ENCODE assay signal across 11 cellular contexts in the genomic region with DNA sequence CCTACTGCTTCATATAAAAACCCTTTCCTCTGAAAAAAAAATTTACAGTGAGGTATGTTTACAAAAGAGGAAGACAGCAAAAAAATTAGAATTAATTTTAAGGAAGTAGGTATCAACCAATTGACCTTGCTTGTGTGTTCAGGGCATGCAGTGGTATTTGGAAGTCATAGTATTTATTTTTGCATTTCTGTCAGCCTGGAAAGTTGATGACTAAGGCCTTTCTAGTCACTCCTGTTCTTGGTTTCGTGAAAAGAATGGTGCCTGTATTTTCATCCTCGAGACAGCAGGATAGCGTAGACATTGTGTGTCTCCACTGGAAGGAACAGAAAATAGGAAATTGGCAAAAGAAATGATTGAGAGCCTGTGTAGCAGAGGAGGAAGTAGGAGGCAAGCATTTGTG. TPM values are rescaled to one million over a fixed set of nuclear protein-coding genes. Genes with fewer than 3 reads are reported as not detected.
DNase-seq lines count a peak whose midpoint lies in the region; ATAC-seq and TF ChIP-seq lines count a peak whose summit lies in the region.
"Had no signal": no experiment of that assay in that cellular context is flagged by ENCODE, and none has a peak within 500 bp of the region (broad histone marks: within the 10 kb centered on the region; RNA-seq: fewer than 3 reads in every experiment).

No MANE protein-coding gene starts in this region.

- H2AFZ ChIP-seq in GM23338: no peak overlapping the region

- no peak for DNase-seq in CD14-positive monocyte (ENCODE audit: low spot score)
- no peak for DNase-seq in GM23338 (ENCODE audit: low spot score)
- peak; percentile 80 for DNase-seq in NOMO-1 treated with DMSO at 0.1 percent for 48 hours (lab: John Stamatoyannopoulos, UW; ENCODE audit: unreplicated experiment)
- no peak for DNase-seq in left lobe of liver (ENCODE audit: low spot score)
- DNase-seq in activated gamma-delta T cell treated with Interleukin-2 at 50 U/mL for 16 hours: no peak
- no peak for DNase-seq in COLO829 (ENCODE audit: low spot score)
- no peak for DNase-seq in NCI-H69 (lab: John Stamatoyannopoulos, UW)
- DNase-seq in aorta: no peak
- DNase-seq: mucosa of descending colon, NCI-H1092 treated with DMSO at 0.1 percent for 48 hours had no signal

- no peak overlapping the region for H3K4me3 ChIP-seq in GM23338
- H3K4me3 ChIP-seq in aorta (ENCODE audit: low read length in 2 of 2): no peak overlapping the region
- H3K4me3 ChIP-seq: BLaER1, mucosa of descending colon had no signal

- intact Hi-C loops in CD14-positive monocyte (cut with micrococcal nuclease): no loop called here
- intact Hi-C loops in aorta (cut with DNase I): no loop called here

- no peaks in the 10 kb centered on the region for H3K36me3 Mint-ChIP-seq in CD14-positive monocyte
- H3K36me3 Mint-ChIP-seq in GM23338 (ENCODE audit: low read depth): no peaks in the 10 kb centered on the region

- no peaks in the 10 kb centered on the region for H3K9me2 ChIP-seq in GM23338 (ENCODE audit: insufficient read depth)

- H3K4me2 ChIP-seq in GM23338: no peak overlapping the region
- H3K4me2 ChIP-seq: BLaER1 had no signal

- H3K27me3 ChIP-seq in GM23338 (ENCODE audit: insufficient read depth): no peaks in the 10 kb centered on the region
- H3K27me3 ChIP-seq in aorta (ENCODE audit: control insufficient read depth in 1 of 2, insufficient read depth in 2 of 2, low read length in 1 of 2): no peaks in the 10 kb centered on the region
- H3K27me3 ChIP-seq: BLaER1 had no signal

- TF ChIP-seq CTCF in CD14-positive monocyte (IDR thresholded peaks at IDR 0.05): no peak
- no peak for TF ChIP-seq CTCF in GM23338 (conservative IDR thresholded peaks at IDR 0.05; ENCODE audit: low read depth in 2 of 2)

- ATAC-seq in GM23338 (no peak), left lobe of liver (peak; percentile 24), aorta (ENCODE audit: low FRiP score) (no peak)
- ATAC-seq: mucosa of descending colon had no signal

- peaks cover 18% of the 10 kb centered on the region for H3K4me1 Mint-ChIP-seq in CD14-positive monocyte
- no peaks in the 10 kb centered on the region for H3K4me1 Mint-ChIP-seq in GM23338

- H3K27ac ChIP-seq in GM23338 (ENCODE audit: low read depth) (no peak overlapping the region), aorta (ENCODE audit: low read depth in 1 of 2, low read length in 2 of 2) (no peak overlapping the region)
- H3K27ac ChIP-seq: BLaER1 had no signal

- H3K27me3 Mint-ChIP-seq in CD14-positive monocyte (ENCODE audit: low read depth in 3 of 3): no peaks in the 10 kb centered on the region
- no peaks in the 10 kb centered on the region for H3K27me3 Mint-ChIP-seq in GM23338 (ENCODE audit: insufficient read depth, low read depth, poor library complexity)

- H3K4me3 Mint-ChIP-seq in CD14-positive monocyte (peak overlapping the region; percentile 66 to 89), GM23338 (no peak overlapping the region)

- H3K9me3 ChIP-seq in aorta (ENCODE audit: control insufficient read depth, low read length): no peaks in the 10 kb centered on the region
- H3K9me3 ChIP-seq: BLaER1, mucosa of descending colon had no signal

- H3K36me3 ChIP-seq in GM23338 (ENCODE audit: insufficient read depth): no peaks in the 10 kb centered on the region
- H3K36me3 ChIP-seq in aorta (ENCODE audit: control insufficient read depth in 1 of 2, insufficient read depth in 2 of 2, low read length in 1 of 2): no peaks in the 10 kb centered on the region
- H3K36me3 ChIP-seq: BLaER1 had no signal

- peaks cover 0 to 2% (median 0%) of the 10 kb centered on the region in 7 donors for H3K9me3 Mint-ChIP-seq in CD14-positive monocyte
- no peaks in the 10 kb centered on the region for H3K9me3 Mint-ChIP-seq in GM23338

- H3F3A ChIP-seq in GM23338 (replicated peaks; ENCODE audit: low read depth): no peaks in the 10 kb centered on the region

- H3K27ac Mint-ChIP-seq in CD14-positive monocyte (peak overlapping the region; percentile 77 to 98 (median 90)), GM23338 (peak overlapping the region; percentile 60)

- 31 to 41% methylated on average over 3 of the region's 3 CpGs for WGBS in aorta, 2 donors

- no peaks in the 10 kb centered on the region for H3K4me1 ChIP-seq in GM23338 (ENCODE audit: insufficient read depth)
- H3K4me1 ChIP-seq in aorta (ENCODE audit: control insufficient read depth in 1 of 2, insufficient read depth in 2 of 2, low read length in 2 of 2): peaks cover 2 to 8% of the 10 kb centered on the region in 2 donors

- H3K79me2 ChIP-seq in GM23338 (replicated peaks; ENCODE audit: insufficient read depth): no peaks in the 10 kb centered on the region

- H4K20me1 ChIP-seq in GM23338 (replicated peaks; ENCODE audit: insufficient read depth): no peaks in the 10 kb centered on the region
- H4K20me1 ChIP-seq: BLaER1 had no signal

TF ChIP-seq in GM23338, 12 proteins besides CTCF, POLR2A, EP300 and RAD21 (continues in another document):
- TF ChIP-seq, protein P1, sequence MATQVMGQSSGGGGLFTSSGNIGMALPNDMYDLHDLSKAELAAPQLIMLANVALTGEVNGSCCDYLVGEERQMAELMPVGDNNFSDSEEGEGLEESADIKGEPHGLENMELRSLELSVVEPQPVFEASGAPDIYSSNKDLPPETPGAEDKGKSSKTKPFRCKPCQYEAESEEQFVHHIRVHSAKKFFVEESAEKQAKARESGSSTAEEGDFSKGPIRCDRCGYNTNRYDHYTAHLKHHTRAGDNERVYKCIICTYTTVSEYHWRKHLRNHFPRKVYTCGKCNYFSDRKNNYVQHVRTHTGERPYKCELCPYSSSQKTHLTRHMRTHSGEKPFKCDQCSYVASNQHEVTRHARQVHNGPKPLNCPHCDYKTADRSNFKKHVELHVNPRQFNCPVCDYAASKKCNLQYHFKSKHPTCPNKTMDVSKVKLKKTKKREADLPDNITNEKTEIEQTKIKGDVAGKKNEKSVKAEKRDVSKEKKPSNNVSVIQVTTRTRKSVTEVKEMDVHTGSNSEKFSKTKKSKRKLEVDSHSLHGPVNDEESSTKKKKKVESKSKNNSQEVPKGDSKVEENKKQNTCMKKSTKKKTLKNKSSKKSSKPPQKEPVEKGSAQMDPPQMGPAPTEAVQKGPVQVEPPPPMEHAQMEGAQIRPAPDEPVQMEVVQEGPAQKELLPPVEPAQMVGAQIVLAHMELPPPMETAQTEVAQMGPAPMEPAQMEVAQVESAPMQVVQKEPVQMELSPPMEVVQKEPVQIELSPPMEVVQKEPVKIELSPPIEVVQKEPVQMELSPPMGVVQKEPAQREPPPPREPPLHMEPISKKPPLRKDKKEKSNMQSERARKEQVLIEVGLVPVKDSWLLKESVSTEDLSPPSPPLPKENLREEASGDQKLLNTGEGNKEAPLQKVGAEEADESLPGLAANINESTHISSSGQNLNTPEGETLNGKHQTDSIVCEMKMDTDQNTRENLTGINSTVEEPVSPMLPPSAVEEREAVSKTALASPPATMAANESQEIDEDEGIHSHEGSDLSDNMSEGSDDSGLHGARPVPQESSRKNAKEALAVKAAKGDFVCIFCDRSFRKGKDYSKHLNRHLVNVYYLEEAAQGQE (IDR thresholded peaks at IDR 0.05; ENCODE audit: unreplicated experiment): no peak
- no peak for TF ChIP-seq JUNB (IDR thresholded peaks at IDR 0.05; ENCODE audit: unreplicated experiment)
- TF ChIP-seq ZNF331 (CRISPR knock-in tag; IDR thresholded peaks at IDR 0.05; ENCODE audit: low read depth): no peak
- TF ChIP-seq, protein P2, sequence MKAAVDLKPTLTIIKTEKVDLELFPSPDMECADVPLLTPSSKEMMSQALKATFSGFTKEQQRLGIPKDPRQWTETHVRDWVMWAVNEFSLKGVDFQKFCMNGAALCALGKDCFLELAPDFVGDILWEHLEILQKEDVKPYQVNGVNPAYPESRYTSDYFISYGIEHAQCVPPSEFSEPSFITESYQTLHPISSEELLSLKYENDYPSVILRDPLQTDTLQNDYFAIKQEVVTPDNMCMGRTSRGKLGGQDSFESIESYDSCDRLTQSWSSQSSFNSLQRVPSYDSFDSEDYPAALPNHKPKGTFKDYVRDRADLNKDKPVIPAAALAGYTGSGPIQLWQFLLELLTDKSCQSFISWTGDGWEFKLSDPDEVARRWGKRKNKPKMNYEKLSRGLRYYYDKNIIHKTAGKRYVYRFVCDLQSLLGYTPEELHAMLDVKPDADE (IDR thresholded peaks at IDR 0.05): no peak
- no peak for TF ChIP-seq CREB1 (CRISPR knock-in tag; IDR thresholded peaks at IDR 0.05; ENCODE audit: low read depth)
- no peak for TF ChIP-seq EZH2phosphoT487 (IDR thresholded peaks at IDR 0.05; ENCODE audit: unreplicated experiment)
- no peak for TF ChIP-seq ZNF114 (CRISPR knock-in tag; IDR thresholded peaks at IDR 0.05)
- no peak for TF ChIP-seq NANOG (IDR thresholded peaks at IDR 0.05; ENCODE audit: borderline replicate concordance)
- TF ChIP-seq STAT1 (IDR thresholded peaks at IDR 0.05; ENCODE audit: unreplicated experiment): no peak
- no peak for TF ChIP-seq EZH2 (IDR thresholded peaks at IDR 0.05; ENCODE audit: low read depth, unreplicated experiment)

RNA-seq across cellular contexts. Expression of a gene that starts 24.5 kb away (rescaled TPM):
- polyA plus RNA-seq in CD14-positive monocyte: 10 to 100 TPM; 11.8 to 16.9 TPM
- total RNA-seq in GM23338 (2014; rRNA removed; shearing (Covaris generic)): 4.3 and 5.7 TPM in 2 replicates
- 1.5 and 2.8 TPM in 2 replicates for polyA plus RNA-seq in GM23338 (2016; fragmentation: Nextera tagmentation; extraction: Ambion mirVana)
- total RNA-seq in left lobe of liver: 5.9 TPM
- 10 to 100 TPM; 46.7 to 60.2 TPM for total RNA-seq in aorta
- 1 to 10 TPM in 1 of 2 donors, under 1 TPM in 1; 0.88 to 4.5 TPM for polyA plus RNA-seq in aorta
